In the genomic region with DNA sequence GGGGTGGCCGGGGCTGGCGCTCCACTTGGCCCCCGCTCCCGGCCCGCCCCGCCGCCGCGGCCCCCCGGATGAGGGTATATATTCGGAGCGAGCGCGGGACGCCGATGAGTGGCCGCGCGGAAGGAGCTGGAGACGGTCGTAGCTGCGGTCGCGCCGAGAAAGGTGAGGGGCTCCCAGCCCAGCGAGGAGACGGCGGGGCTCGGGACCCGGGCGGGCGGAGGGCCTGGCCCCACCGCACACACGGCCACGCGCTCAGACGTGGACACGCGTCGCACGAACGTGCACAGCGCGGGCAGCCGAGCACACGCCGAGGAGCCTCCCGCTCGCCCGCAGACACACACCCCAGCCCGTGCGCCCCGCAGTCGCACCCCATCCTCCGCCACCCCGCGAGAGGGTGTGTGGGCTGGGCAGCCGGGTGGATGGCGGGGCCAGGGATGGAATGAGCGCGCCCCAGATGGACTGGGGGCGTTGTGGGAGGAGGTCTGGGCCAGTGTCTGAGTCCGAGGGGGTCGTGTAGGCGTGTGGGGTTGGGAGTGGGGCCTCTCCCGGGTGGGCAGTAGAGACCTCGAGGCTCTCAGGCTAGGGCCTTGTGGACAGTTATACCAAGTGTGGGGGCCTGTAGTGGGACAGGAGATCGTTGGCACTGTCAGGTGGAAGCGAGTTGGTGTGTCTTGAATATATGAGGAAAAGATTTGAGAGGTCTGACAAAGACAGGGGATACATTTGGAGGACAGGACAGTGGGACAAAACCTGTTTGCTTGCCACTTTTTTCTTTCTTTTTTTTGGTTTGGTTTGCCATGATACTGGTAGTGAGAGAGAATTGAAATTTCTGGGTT, we compare ENCODE assay signal across 8 cellular contexts. TPM values are rescaled to one million over a fixed set of nuclear protein-coding genes. Genes with fewer than 3 reads are reported as not detected.
DNase-seq lines count a peak whose midpoint lies in the region; ATAC-seq and TF ChIP-seq lines count a peak whose summit lies in the region.

A gene (plus strand): TSS at position 107 of the 836 bp plus-strand sequence. CDS start 4,347 bp downstream, outside the sequence.

- H3K79me2 ChIP-seq in KMS-11 (ENCODE audit: insufficient read depth, low read depth) = peaks cover 53% of the 10 kb centered on the region

- H3K4me3 Mint-ChIP-seq in activated naive CD8-positive, alpha-beta T cell = peak within 1 kb of the TSS; percentile 88

- peak within 1 kb of the TSS; percentile 90 for H3K27ac Mint-ChIP-seq in activated naive CD8-positive, alpha-beta T cell

- peak within 1 kb of the TSS; percentile 93 for H3K4me2 ChIP-seq in KMS-11

- WGBS in prostate gland = 1% methylated on average over 55 of the region's 69 CpGs

- peaks cover 36% of the 10 kb centered on the region for H3K4me1 Mint-ChIP-seq in activated naive CD8-positive, alpha-beta T cell (ENCODE audit: low read depth)

- H3K27me3 ChIP-seq in KMS-11 (ENCODE audit: insufficient read depth, low read depth) = no peaks in the 10 kb centered on the region
- H3K27me3 ChIP-seq in prostate gland (replicated peaks; ENCODE audit: insufficient read depth) = no peaks in the 10 kb centered on the region

- DNase-seq in left cardiac atrium (no peak), prostate gland (ENCODE audit: low spot score) (peak; percentile 22), Ammon's horn (ENCODE audit: low spot score) (no peak), ecto neural progenitor cell (ENCODE audit: low spot score) (no peak)

- H3K36me3 Mint-ChIP-seq in activated naive CD8-positive, alpha-beta T cell = no peaks in the 10 kb centered on the region

- H3K36me3 ChIP-seq in KMS-11 (ENCODE audit: insufficient read depth) (peaks cover 13% of the 10 kb centered on the region), prostate gland (no peaks in the 10 kb centered on the region)

- intact Hi-C loops in left cardiac atrium (cut with DNase I) (loop anchor here in 1 of 2 donors (5.0 kb wide), 1 partner anchor 65 kb away; a partner anchor contains a TSS), prostate gland (cut with DNase I) (loop anchor here (5.0 kb wide), 1 partner anchor 65 kb away; a partner anchor contains a TSS)

- H3K27me3 Mint-ChIP-seq in activated naive CD8-positive, alpha-beta T cell = no peaks in the 10 kb centered on the region

- peak within 1 kb of the TSS; percentile 77 for H3K9ac ChIP-seq in KMS-11

- peak within 1 kb of the TSS; percentile 98 for H2AFZ ChIP-seq in KMS-11 (ENCODE audit: low read depth)

- no peaks in the 10 kb centered on the region for H3K9me3 Mint-ChIP-seq in activated naive CD8-positive, alpha-beta T cell (ENCODE audit: low read depth)

- no peak for TF ChIP-seq POLR2A in prostate gland (IDR thresholded peaks at IDR 0.05)

- no peaks in the 10 kb centered on the region for H3K9me3 ChIP-seq in prostate gland

- H3K27ac ChIP-seq in KMS-11 = peak within 1 kb of the TSS; percentile 61
- H3K27ac ChIP-seq in prostate gland = peak within 1 kb of the TSS; percentile 96 to 97

- H4K20me1 ChIP-seq in KMS-11 (ENCODE audit: insufficient read depth) = peaks cover 33% of the 10 kb centered on the region

- ATAC-seq in GM18498 (IDR thresholded peaks at IDR 0.05; ENCODE audit: unreplicated experiment) (peak; percentile 42), GM21737 (IDR thresholded peaks at IDR 0.05; ENCODE audit: unreplicated experiment) (peak; percentile 33), left cardiac atrium (peak; percentile 41 to 58)

- no peak for TF ChIP-seq CTCF in KMS-11 (conservative IDR thresholded peaks at IDR 0.05; ENCODE audit: low read depth, low read length)
- TF ChIP-seq CTCF in prostate gland (IDR thresholded peaks at IDR 0.05) = no peak

- H3K4me3 ChIP-seq in KMS-11 (IDR thresholded peaks at IDR 0.05; ENCODE audit: insufficient read depth, low read depth, low read length) (peak within 1 kb of the TSS; percentile 94), prostate gland (peak within 1 kb of the TSS; percentile 83 to 90)

- H3K4me1 ChIP-seq in KMS-11 (ENCODE audit: low read depth, poor library complexity, severe bottlenecking) (peaks cover 56% of the 10 kb centered on the region), prostate gland (replicated peaks) (no peaks in the 10 kb centered on the region)

RNA-seq across cellular contexts. Expression of the gene that starts here (rescaled TPM):
- total RNA-seq in left cardiac atrium (10 to 100 TPM; 36.8 to 70.3 TPM), prostate gland (10 to 100 TPM; 51.4 to 72.1 TPM)
